Comparison of ENCODE assay signal across 8 cellular contexts in the genomic region with DNA sequence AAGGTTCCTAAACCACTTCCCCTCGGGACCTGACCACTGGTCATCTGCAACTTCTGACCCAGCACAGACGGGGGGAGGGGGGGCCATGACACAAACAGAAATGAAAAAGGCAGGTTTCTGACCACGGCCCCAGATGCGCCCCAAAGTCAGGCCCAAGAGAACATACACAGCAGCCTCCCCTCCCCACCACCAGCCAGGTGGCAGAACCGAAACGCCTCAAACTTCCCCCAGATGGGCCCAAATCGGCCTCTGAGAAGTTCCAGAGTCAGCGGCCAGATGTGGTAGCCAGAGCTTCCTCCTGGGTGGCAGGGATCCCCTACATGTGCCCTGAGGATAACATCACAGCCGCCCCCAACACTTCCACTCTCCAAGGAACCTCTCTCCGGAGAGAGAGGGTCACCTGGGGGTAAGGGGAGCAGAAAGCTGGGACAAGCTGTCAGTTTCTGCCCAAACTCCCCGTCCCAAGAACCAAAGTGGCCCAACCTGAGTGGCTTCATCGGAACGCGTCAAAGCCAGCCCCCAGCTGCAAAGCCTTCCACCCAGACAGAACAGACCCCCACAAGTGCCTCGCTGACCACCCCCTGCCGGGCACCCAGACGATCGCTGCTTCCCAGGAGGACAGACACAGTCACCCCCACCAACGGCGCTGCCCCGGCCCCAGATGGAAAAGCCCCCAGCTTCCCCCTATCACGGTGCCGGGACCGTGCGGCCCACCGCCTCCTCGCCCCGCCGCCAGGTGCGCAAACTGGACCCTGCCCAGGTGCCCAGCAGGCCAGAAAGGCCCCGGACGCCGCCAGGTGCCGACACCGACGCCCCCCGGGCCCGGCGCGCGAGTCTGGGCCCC. TPM values are rescaled to one million over a fixed set of nuclear protein-coding genes. Genes with fewer than 3 reads are reported as not detected.
A peak's percentile ranks its signal among the peaks of the same experiment; 100 is the strongest.
DNase-seq lines count a peak whose midpoint lies in the region; ATAC-seq, FAIRE-seq and TF ChIP-seq lines count a peak whose summit lies in the region.

No MANE protein-coding gene starts in this region.

- no peaks in the 10 kb centered on the region for H3F3A ChIP-seq in PC-3 (ENCODE audit: low read length, unreplicated experiment)

- TF ChIP-seq CTCF in PC-3 (conservative IDR thresholded peaks at IDR 0.05; ENCODE audit: low read depth, low read length) (no peak), breast epithelium (IDR thresholded peaks at IDR 0.05) (no peak), HepG2 (CRISPR knock-in tag; IDR thresholded peaks at IDR 0.05) (no peak)

- FAIRE-seq in HepG2 (lab: Jason Lieb, UNC), result no peak

- H3K79me2 ChIP-seq in PC-3 (ENCODE audit: low read length) (peaks cover 54% of the 10 kb centered on the region), HepG2 (ENCODE audit: insufficient read depth, low read length) (peaks cover 54% of the 10 kb centered on the region)

- POLR2A ChIA-PET in PC-3 (lab: Charles Lee; ENCODE audit: unreplicated experiment) (interaction anchor here (0.6 to 0.8 kb wide), 4 partner anchors 24 to 81 kb away, joined by 3 to 8 read pairs (median 4); no protein-coding TSS in a partner anchor), HepG2 (lab: Yijun Ruan, JAX) (interaction anchor here (0.8 to 4.2 kb wide), 13 partner anchors 13 to 318 kb away, joined by 3 to 37 read pairs (median 5); partner anchors contain the start of genes GDF15, JUND, KXD1 and REX1BD)

- H2AFZ ChIP-seq in PC-3 (ENCODE audit: low read length) (peak overlapping the region; percentile 72; the same call in 1 of the 2 replicates), HepG2 (ENCODE audit: low read length) (no peak overlapping the region)

- TF ChIP-seq POLR2A in GM18526 (IDR thresholded peaks at IDR 0.05; ENCODE audit: extremely low read depth, insufficient read length) (peak; percentile 41), breast epithelium (IDR thresholded peaks at IDR 0.05) (no peak), HepG2 (IDR thresholded peaks at IDR 0.05; ENCODE audit: insufficient read depth in 1 of 2, low read depth in 2 of 2, low read length in 2 of 2) (no peak)

- TF ChIP-seq EP300 in HepG2 (IDR thresholded peaks at IDR 0.05; ENCODE audit: low read depth in 2 of 2, low read length in 2 of 2) (no peak), HepG2 (CRISPR knock-in tag; IDR thresholded peaks at IDR 0.05; ENCODE audit: borderline replicate concordance) (no peak)

- H3K4me3 ChIP-seq in PC-3 (ENCODE audit: low read length) (peak overlapping the region; percentile 100), breast epithelium (peak overlapping the region; percentile 99 to 100 (median 99)), HepG2 (replicated peaks in 1 of 3; ENCODE audit: insufficient read depth in 1 of 3, low read depth in 2 of 3, low read length in 3 of 3) (peak overlapping the region; percentile 95 to 100 (median 96)), subcutaneous abdominal adipose tissue (ENCODE audit: low read depth in 1 of 5, low read length in 5 of 5) (peak overlapping the region; percentile 94 to 100 (median 98))

- no peaks in the 10 kb centered on the region for H3K27me3 ChIP-seq in PC-3 (ENCODE audit: low read length)
- H3K27me3 ChIP-seq in breast epithelium, result no peaks in the 10 kb centered on the region
- H3K27me3 ChIP-seq in HepG2 (ENCODE audit: control insufficient read depth in 1 of 2, insufficient read depth in 2 of 2, low read length in 2 of 2), result no peaks in the 10 kb centered on the region; a peak in 1 of 5 replicates
- H3K27me3 ChIP-seq in subcutaneous abdominal adipose tissue (ENCODE audit: control insufficient read depth in 5 of 5, insufficient read depth in 4 of 5, low read length in 5 of 5), result no peaks in the 10 kb centered on the region

- no peaks in the 10 kb centered on the region for H3K36me3 ChIP-seq in PC-3 (ENCODE audit: low read depth, low read length)
- H3K36me3 ChIP-seq in breast epithelium, result no peaks in the 10 kb centered on the region
- H3K36me3 ChIP-seq in HepG2 (replicated peaks in 1 of 2; ENCODE audit: control insufficient read depth in 1 of 2, insufficient read depth in 2 of 2, low read length in 2 of 2), result no peaks in the 10 kb centered on the region
- H3K36me3 ChIP-seq in subcutaneous abdominal adipose tissue (ENCODE audit: control insufficient read depth in 5 of 5, insufficient read depth in 5 of 5, low read length in 5 of 5), result no peaks in the 10 kb centered on the region

- H3K9me3 ChIP-seq in PC-3 (ENCODE audit: low read length) (no peaks in the 10 kb centered on the region), breast epithelium (no peaks in the 10 kb centered on the region), HepG2 (ENCODE audit: low read length) (no peaks in the 10 kb centered on the region), subcutaneous abdominal adipose tissue (ENCODE audit: control insufficient read depth in 5 of 5, low read length in 5 of 5) (no peaks in the 10 kb centered on the region)

- TF ChIP-seq RAD21 in HepG2 (CRISPR knock-in tag; IDR thresholded peaks at IDR 0.05), result no peak

- DNase-seq in PC-3, result no peak
- no peak for DNase-seq in breast epithelium (ENCODE audit: low spot score in 2 of 2)
- DNase-seq in HepG2 (ENCODE audit: low spot score), result no peak
- DNase-seq in NCI-H774 (lab: John Stamatoyannopoulos, UW), result no peak

- intact Hi-C loops in PC-3 (cut with micrococcal nuclease), result loop anchor here (5.0 kb wide), 3 partner anchors 36 to 116 kb away; partner anchors contain the start of genes KLHL26 and KXD1
- intact Hi-C loops in breast epithelium (cut with DNase I; ENCODE audit: low total_unique reads), result no loop called here
- intact Hi-C loops in HepG2 (cut with micrococcal nuclease; ENCODE audit: unreplicated experiment), result loop anchor here (5.0 to 10.0 kb wide), 2 partner anchors 34 to 236 kb away; partner anchors contain the start of gene JUND

- H3K27ac ChIP-seq in PC-3 (ENCODE audit: low read length) (peak overlapping the region; percentile 90), breast epithelium (peak overlapping the region; percentile 99 to 100), HepG2 (ENCODE audit: extremely low read length, insufficient read depth, low read length) (peak overlapping the region; percentile 94), subcutaneous abdominal adipose tissue (ENCODE audit: low read depth, low read length) (peak overlapping the region; percentile 95)

- WGBS in HepG2 (ENCODE audit: low lambda C conversion rate), result 0% methylated on average over 9 of the region's 41 CpGs

- CTCF ChIA-PET in PC-3 (lab: Charles Lee) (interaction anchor here (0.6 to 1.3 kb wide), 5 partner anchors 25 to 72 kb away, joined by 3 to 11 read pairs (median 4); partner anchors contain the start of genes KXD1 and UBA52), HepG2 (lab: Yijun Ruan, JAX; ENCODE audit: low intra/inter-chr PET ratio, low total read pairs) (interaction anchor here (0.8 to 1.1 kb wide), 2 partner anchors 52 to 115 kb away, joined by 3 read pairs; no protein-coding TSS in a partner anchor)

- peaks cover 20% of the 10 kb centered on the region for H3K4me1 ChIP-seq in PC-3 (ENCODE audit: insufficient read depth, low read length)
- H3K4me1 ChIP-seq in breast epithelium, result no peaks in the 10 kb centered on the region
- peaks cover 63% of the 10 kb centered on the region for H3K4me1 ChIP-seq in HepG2 (ENCODE audit: insufficient read depth, low read length)
- H3K4me1 ChIP-seq in subcutaneous abdominal adipose tissue (ENCODE audit: control insufficient read depth in 5 of 5, insufficient read depth in 5 of 5, low read length in 5 of 5), result peaks cover 3 to 41% (median 32%) of the 10 kb centered on the region in 5 donors

- in situ Hi-C loops in HepG2 (cut with HindIII; ENCODE audit: extremely low pct_ligation_motif_present, low pct_unique_long_range_greater_than_20kb), result loop anchor here (10.0 kb wide), 1 partner anchor 46 kb away; no protein-coding TSS in a partner anchor

- H3K9me2 ChIP-seq in PC-3 (replicated peaks; ENCODE audit: low read length), result no peaks in the 10 kb centered on the region

- BruUV-seq in PC-3 (replicated peaks; lab: Mats Ljungman, UMichigan), result TSS peak; percentile 76
- BruUV-seq in HepG2 (replicated peaks; lab: Mats Ljungman, UMichigan), result TSS peak; percentile 67

- ATAC-seq in PC-3 (no peak), HepG2 (no peak), GM21515 (IDR thresholded peaks at IDR 0.05; ENCODE audit: unreplicated experiment) (no peak), HG02759 (IDR thresholded peaks at IDR 0.05; ENCODE audit: unreplicated experiment) (no peak)

- H4K20me1 ChIP-seq in PC-3 (ENCODE audit: low read length), result peaks cover 40% of the 10 kb centered on the region
- peaks cover 11% of the 10 kb centered on the region; the same call in 1 of the 2 replicates for H4K20me1 ChIP-seq in HepG2 (ENCODE audit: insufficient read depth, low read length)

- peak overlapping the region; percentile 96 for H3K9ac ChIP-seq in PC-3 (ENCODE audit: low read length)
- H3K9ac ChIP-seq in HepG2 (ENCODE audit: insufficient read depth, low read depth, low read length), result peak overlapping the region; percentile 99
- peak overlapping the region; percentile 79 to 100 (median 99) for H3K9ac ChIP-seq in subcutaneous abdominal adipose tissue (ENCODE audit: low read length in 5 of 5)

- H3K4me2 ChIP-seq in PC-3 (ENCODE audit: low read length), result peak overlapping the region; percentile 93
- peak overlapping the region; percentile 94 for H3K4me2 ChIP-seq in HepG2 (ENCODE audit: low read depth, low read length)

RNA-seq across cellular contexts. Expression of gene ELL, which starts 0.8 kb away (rescaled TPM):
- total RNA-seq in PC-3 (2014; rRNA removed) (21.0 and 30.6 TPM in 2 replicates), breast epithelium (10 to 100 TPM; 13.0 to 22.3 (median 15.7) TPM), HepG2 (2016; rRNA removed; fragmentation: Illumina TruSeq; extraction: Trizol) (3.2 and 3.7 TPM in 2 replicates)
- 0.71 and 1.1 TPM in 2 replicates for total RNA-seq in HepG2 (2016; cell fraction: cytosol; rRNA removed; fragmentation: Illumina TruSeq; extraction: Trizol; ENCODE audit: low read depth)
- 2.7 and 4.1 TPM in 2 replicates for total RNA-seq in HepG2 (2016; cell fraction: insoluble cytoplasmic fraction; rRNA removed; fragmentation: Illumina TruSeq; extraction: Trizol)
- total RNA-seq in HepG2 (2016; cell fraction: membrane; rRNA removed; fragmentation: Illumina TruSeq; extraction: Trizol), result 2.3 and 2.5 TPM in 2 replicates
- total RNA-seq in HepG2 (2016; cell fraction: nucleus; rRNA removed; fragmentation: Illumina TruSeq; extraction: Trizol), result 3.3 and 4.8 TPM in 2 replicates
- 5.4 and 5.8 TPM in 2 replicates for polyA plus RNA-seq in HepG2 (2011; rRNA removed)
- 3.2 and 4.3 TPM in 2 replicates for polyA plus RNA-seq in HepG2 (2011; cell fraction: cytosol; rRNA removed)
- polyA plus RNA-seq in HepG2 (2011; cell fraction: nucleus; rRNA removed), result 27.1 and 34.7 TPM in 2 replicates
- 7.1 TPM in 2 replicates for polyA plus RNA-seq in HepG2 (2012)
- polyA plus RNA-seq in HepG2 (2016; cell fraction: cytosol; fragmentation: Illumina TruSeq; extraction: Trizol; ENCODE audit: low read depth), result 0.20 and 0.33 TPM in 2 replicates
- 3.1 and 4.0 TPM in 2 replicates for polyA plus RNA-seq in HepG2 (2016; cell fraction: insoluble cytoplasmic fraction; fragmentation: Illumina TruSeq; extraction: Trizol; ENCODE audit: low read depth)
- 1.0 and 1.1 TPM in 2 replicates for polyA plus RNA-seq in HepG2 (2016; cell fraction: membrane; fragmentation: Illumina TruSeq; extraction: Trizol; ENCODE audit: low read depth)
- 5.1 and 5.2 TPM in 2 replicates for polyA plus RNA-seq in HepG2 (2016; cell fraction: nucleus; fragmentation: Illumina TruSeq; extraction: Trizol; ENCODE audit: insufficient read depth, low read depth)
- 6.3 and 17.2 TPM in 2 replicates for polyA minus RNA-seq in HepG2 (2011; rRNA and poly(A)+ RNA removed; ENCODE audit: low replicate concordance)
- polyA minus RNA-seq in HepG2 (2011; cell fraction: cytosol; rRNA and poly(A)+ RNA removed), result 6.0 and 8.8 TPM in 2 replicates
- 12.9 and 14.3 TPM in 2 replicates for polyA minus RNA-seq in HepG2 (2011; cell fraction: nucleus; rRNA and poly(A)+ RNA removed)

RNA-seq across cellular contexts. Expression of gene FKBP8, which starts 22.3 kb away (rescaled TPM):
- total RNA-seq in PC-3 (2014; rRNA removed), result 243 and 278 TPM in 2 replicates
- 100 to 1,000 TPM; 214 to 336 (median 294) TPM for total RNA-seq in breast epithelium
- 75.1 and 81.7 TPM in 2 replicates for total RNA-seq in HepG2 (2016; rRNA removed; fragmentation: Illumina TruSeq; extraction: Trizol)
- total RNA-seq in HepG2 (2016; cell fraction: cytosol; rRNA removed; fragmentation: Illumina TruSeq; extraction: Trizol; ENCODE audit: low read depth), result 75.9 and 83.0 TPM in 2 replicates
- total RNA-seq in HepG2 (2016; cell fraction: insoluble cytoplasmic fraction; rRNA removed; fragmentation: Illumina TruSeq; extraction: Trizol), result 78.1 and 87.6 TPM in 2 replicates
- total RNA-seq in HepG2 (2016; cell fraction: membrane; rRNA removed; fragmentation: Illumina TruSeq; extraction: Trizol), result 92.2 and 111 TPM in 2 replicates
- 32.7 and 42.9 TPM in 2 replicates for total RNA-seq in HepG2 (2016; cell fraction: nucleus; rRNA removed; fragmentation: Illumina TruSeq; extraction: Trizol)
- polyA plus RNA-seq in HepG2 (2011; rRNA removed), result 93.9 and 135 TPM in 2 replicates
- polyA plus RNA-seq in HepG2 (2011; cell fraction: cytosol; rRNA removed), result 101 and 179 TPM in 2 replicates
- polyA plus RNA-seq in HepG2 (2011; cell fraction: nucleus; rRNA removed), result 159 and 173 TPM in 2 replicates
- 93.8 and 130 TPM in 2 replicates for polyA plus RNA-seq in HepG2 (2012)
- polyA plus RNA-seq in HepG2 (2016; cell fraction: cytosol; fragmentation: Illumina TruSeq; extraction: Trizol; ENCODE audit: low read depth), result 84.6 and 95.1 TPM in 2 replicates
- 107 and 111 TPM in 2 replicates for polyA plus RNA-seq in HepG2 (2016; cell fraction: insoluble cytoplasmic fraction; fragmentation: Illumina TruSeq; extraction: Trizol; ENCODE audit: low read depth)
- 117 and 126 TPM in 2 replicates for polyA plus RNA-seq in HepG2 (2016; cell fraction: membrane; fragmentation: Illumina TruSeq; extraction: Trizol; ENCODE audit: low read depth)
- 80.5 and 87.9 TPM in 2 replicates for polyA plus RNA-seq in HepG2 (2016; cell fraction: nucleus; fragmentation: Illumina TruSeq; extraction: Trizol; ENCODE audit: insufficient read depth, low read depth)
- 96.9 and 151 TPM in 2 replicates for polyA minus RNA-seq in HepG2 (2011; rRNA and poly(A)+ RNA removed; ENCODE audit: low replicate concordance)
- 63.3 and 77.3 TPM in 2 replicates for polyA minus RNA-seq in HepG2 (2011; cell fraction: cytosol; rRNA and poly(A)+ RNA removed)
- 16.6 and 20.1 TPM in 2 replicates for polyA minus RNA-seq in HepG2 (2011; cell fraction: nucleus; rRNA and poly(A)+ RNA removed)

RNA-seq across cellular contexts. Expression of gene KXD1, which starts 36.6 kb away (rescaled TPM):
- total RNA-seq in PC-3 (2014; rRNA removed) (137 and 162 TPM in 2 replicates), breast epithelium (100 to 1,000 TPM in 2 of 3 donors, 10 to 100 TPM in 1; 92.6 to 140 (median 139) TPM), HepG2 (2016; rRNA removed; fragmentation: Illumina TruSeq; extraction: Trizol) (44.6 and 53.1 TPM in 2 replicates)
- total RNA-seq in HepG2 (2016; cell fraction: cytosol; rRNA removed; fragmentation: Illumina TruSeq; extraction: Trizol; ENCODE audit: low read depth), result 49.9 and 63.5 TPM in 2 replicates
- total RNA-seq in HepG2 (2016; cell fraction: insoluble cytoplasmic fraction; rRNA removed; fragmentation: Illumina TruSeq; extraction: Trizol), result 46.0 and 46.4 TPM in 2 replicates
- 90.1 and 104 TPM in 2 replicates for total RNA-seq in HepG2 (2016; cell fraction: membrane; rRNA removed; fragmentation: Illumina TruSeq; extraction: Trizol)
- total RNA-seq in HepG2 (2016; cell fraction: nucleus; rRNA removed; fragmentation: Illumina TruSeq; extraction: Trizol), result 20.4 and 21.0 TPM in 2 replicates
- polyA plus RNA-seq in HepG2 (2011; rRNA removed), result 143 and 160 TPM in 2 replicates
- polyA plus RNA-seq in HepG2 (2011; cell fraction: cytosol; rRNA removed), result 112 and 130 TPM in 2 replicates
- 122 and 125 TPM in 2 replicates for polyA plus RNA-seq in HepG2 (2011; cell fraction: nucleus; rRNA removed)
- 61.5 and 85.8 TPM in 2 replicates for polyA plus RNA-seq in HepG2 (2012)
- 72.0 and 99.5 TPM in 2 replicates for polyA plus RNA-seq in HepG2 (2016; cell fraction: cytosol; fragmentation: Illumina TruSeq; extraction: Trizol; ENCODE audit: low read depth)
- 68.6 and 76.3 TPM in 2 replicates for polyA plus RNA-seq in HepG2 (2016; cell fraction: insoluble cytoplasmic fraction; fragmentation: Illumina TruSeq; extraction: Trizol; ENCODE audit: low read depth)
- polyA plus RNA-seq in HepG2 (2016; cell fraction: membrane; fragmentation: Illumina TruSeq; extraction: Trizol; ENCODE audit: low read depth), result 121 and 126 TPM in 2 replicates
- polyA plus RNA-seq in HepG2 (2016; cell fraction: nucleus; fragmentation: Illumina TruSeq; extraction: Trizol; ENCODE audit: insufficient read depth, low read depth), result 62.9 and 64.5 TPM in 2 replicates
- 73.9 and 103 TPM in 2 replicates for polyA minus RNA-seq in HepG2 (2011; rRNA and poly(A)+ RNA removed; ENCODE audit: low replicate concordance)
- polyA minus RNA-seq in HepG2 (2011; cell fraction: cytosol; rRNA and poly(A)+ RNA removed), result 43.1 and 52.2 TPM in 2 replicates
- 20.0 and 23.6 TPM in 2 replicates for polyA minus RNA-seq in HepG2 (2011; cell fraction: nucleus; rRNA and poly(A)+ RNA removed)

RNA-seq across cellular contexts. Expression of gene UBA52, which starts 50.6 kb away (rescaled TPM):
- total RNA-seq in PC-3 (2014; rRNA removed) (871 and 1,108 TPM in 2 replicates), breast epithelium (100 to 1,000 TPM; 729 to 865 (median 831) TPM), HepG2 (2016; rRNA removed; fragmentation: Illumina TruSeq; extraction: Trizol) (959 and 1,184 TPM in 2 replicates)
- 1,298 and 1,315 TPM in 2 replicates for total RNA-seq in HepG2 (2016; cell fraction: cytosol; rRNA removed; fragmentation: Illumina TruSeq; extraction: Trizol; ENCODE audit: low read depth)
- total RNA-seq in HepG2 (2016; cell fraction: insoluble cytoplasmic fraction; rRNA removed; fragmentation: Illumina TruSeq; extraction: Trizol), result 938 and 1,264 TPM in 2 replicates
- total RNA-seq in HepG2 (2016; cell fraction: membrane; rRNA removed; fragmentation: Illumina TruSeq; extraction: Trizol), result 1,565 and 1,724 TPM in 2 replicates
- total RNA-seq in HepG2 (2016; cell fraction: nucleus; rRNA removed; fragmentation: Illumina TruSeq; extraction: Trizol), result 276 and 314 TPM in 2 replicates
- 1,655 and 1,782 TPM in 2 replicates for polyA plus RNA-seq in HepG2 (2011; rRNA removed)
- 2,000 and 3,037 TPM in 2 replicates for polyA plus RNA-seq in HepG2 (2011; cell fraction: cytosol; rRNA removed)
- polyA plus RNA-seq in HepG2 (2011; cell fraction: nucleus; rRNA removed), result 482 and 607 TPM in 2 replicates
- polyA plus RNA-seq in HepG2 (2012), result 1,641 and 1,658 TPM in 2 replicates
- 1,864 and 1,905 TPM in 2 replicates for polyA plus RNA-seq in HepG2 (2016; cell fraction: cytosol; fragmentation: Illumina TruSeq; extraction: Trizol; ENCODE audit: low read depth)
- 1,524 and 1,536 TPM in 2 replicates for polyA plus RNA-seq in HepG2 (2016; cell fraction: insoluble cytoplasmic fraction; fragmentation: Illumina TruSeq; extraction: Trizol; ENCODE audit: low read depth)
- 2,008 and 2,053 TPM in 2 replicates for polyA plus RNA-seq in HepG2 (2016; cell fraction: membrane; fragmentation: Illumina TruSeq; extraction: Trizol; ENCODE audit: low read depth)
- polyA plus RNA-seq in HepG2 (2016; cell fraction: nucleus; fragmentation: Illumina TruSeq; extraction: Trizol; ENCODE audit: insufficient read depth, low read depth), result 658 and 675 TPM in 2 replicates
- polyA minus RNA-seq in HepG2 (2011; rRNA and poly(A)+ RNA removed; ENCODE audit: low replicate concordance), result 1,990 and 2,943 TPM in 2 replicates
- polyA minus RNA-seq in HepG2 (2011; cell fraction: cytosol; rRNA and poly(A)+ RNA removed), result 420 and 430 TPM in 2 replicates
- polyA minus RNA-seq in HepG2 (2011; cell fraction: nucleus; rRNA and poly(A)+ RNA removed), result 113 and 142 TPM in 2 replicates
